Comparison of ENCODE assay signal across 22 cellular contexts in genomic region chr12:113201187-113202177, GRCh38. TPM values are rescaled to one million over a fixed set of nuclear protein-coding genes. Genes with fewer than 3 reads are reported as not detected.
DNase-seq lines count a peak whose midpoint lies in the region; ATAC-seq, FAIRE-seq and TF ChIP-seq lines count a peak whose summit lies in the region.
"Had no signal": no experiment of that assay in that cellular context is flagged by ENCODE, and none has a peak within 500 bp of the region (broad histone marks: within the 10 kb centered on the region; RNA-seq: fewer than 3 reads in every experiment).

No MANE protein-coding gene starts in this region.

- no TSS peak for BruUV-seq in HepG2 (replicated peaks; lab: Mats Ljungman, UMichigan)

- no peak overlapping the region for H3K27ac ChIP-seq in HepG2 (ENCODE audit: extremely low read length, insufficient read depth, low read length)
- H3K27ac ChIP-seq in right lobe of liver = no peak overlapping the region
- H3K27ac ChIP-seq in kidney (ENCODE audit: low read depth in 2 of 2, low read length in 2 of 2) = no peak overlapping the region
- H3K27ac ChIP-seq in aorta (ENCODE audit: low read depth in 1 of 2, low read length in 2 of 2) = no peak overlapping the region
- H3K27ac ChIP-seq in foreskin keratinocyte = no peak overlapping the region
- H3K27ac ChIP-seq: SJSA1 had no signal

- TF ChIP-seq RAD21 in HepG2 (CRISPR knock-in tag; IDR thresholded peaks at IDR 0.05) = no peak

- H3K27me3 ChIP-seq in HepG2 (ENCODE audit: control insufficient read depth in 1 of 2, insufficient read depth in 2 of 2, low read length in 2 of 2) = no peaks in the 10 kb centered on the region
- no peaks in the 10 kb centered on the region for H3K27me3 ChIP-seq in right lobe of liver
- H3K27me3 ChIP-seq in NT2/D1 (ENCODE audit: insufficient read depth, insufficient read length) = no peaks in the 10 kb centered on the region
- H3K27me3 ChIP-seq in aorta (ENCODE audit: control insufficient read depth in 1 of 2, insufficient read depth in 2 of 2, low read length in 1 of 2) = no peaks in the 10 kb centered on the region
- H3K27me3 ChIP-seq in foreskin keratinocyte = no peaks in the 10 kb centered on the region
- H3K27me3 ChIP-seq: SJSA1 had no signal

- H3K4me1 ChIP-seq in HepG2 (ENCODE audit: insufficient read depth, low read length) (peaks cover 23% of the 10 kb centered on the region), right lobe of liver (peaks cover 0 to 7% (median 0%) of the 10 kb centered on the region in 4 donors), NT2/D1 (ENCODE audit: insufficient read depth, insufficient read length) (peaks cover 5% of the 10 kb centered on the region), kidney (ENCODE audit: control insufficient read depth in 1 of 2, insufficient read depth in 1 of 2, low read depth in 1 of 2, low read length in 2 of 2) (peaks cover 0 to 9% of the 10 kb centered on the region in 2 donors), aorta (ENCODE audit: control insufficient read depth in 1 of 2, insufficient read depth in 2 of 2, low read length in 2 of 2) (no peaks in the 10 kb centered on the region), foreskin keratinocyte (no peaks in the 10 kb centered on the region)

- H3K4me3 ChIP-seq in HepG2 (replicated peaks in 1 of 3; ENCODE audit: insufficient read depth in 1 of 3, low read depth in 2 of 3, low read length in 3 of 3) (no peak overlapping the region), right lobe of liver (no peak overlapping the region), NT2/D1 (ENCODE audit: insufficient read length, low read depth) (no peak overlapping the region), kidney (ENCODE audit: low read length in 2 of 2) (no peak overlapping the region), aorta (ENCODE audit: low read length in 2 of 2) (no peak overlapping the region)
- H3K4me3 ChIP-seq: GM12878, SJSA1 had no signal

- H2AFZ ChIP-seq in HepG2 (ENCODE audit: low read length) = no peak overlapping the region

- intact Hi-C loops in HepG2 (cut with micrococcal nuclease; ENCODE audit: unreplicated experiment) = loop anchor here (5.0 kb wide), 1 partner anchor 156 kb away; the partner anchor contains the start of gene PLBD2
- intact Hi-C loops in right lobe of liver (cut with DNase I) = no loop called here
- intact Hi-C loops in kidney (cut with DNase I) = no loop called here
- intact Hi-C loops in aorta (cut with DNase I) = no loop called here

- no peak overlapping the region for H3K4me2 ChIP-seq in HepG2 (ENCODE audit: low read depth, low read length)

- 86% methylated on average over 10 of the region's 14 CpGs for WGBS in HepG2 (ENCODE audit: low lambda C conversion rate)
- WGBS in right lobe of liver (ENCODE audit: insufficient coverage, low coverage, low lambda C conversion rate, missing lambda C conversion rate) = 71% methylated on average over 5 of the region's 14 CpGs
- WGBS in aorta, 2 donors = 87 to 89% methylated on average over 14 of the region's 14 CpGs

- H3K36me3 ChIP-seq in HepG2 (replicated peaks in 1 of 2; ENCODE audit: control insufficient read depth in 1 of 2, insufficient read depth in 2 of 2, low read length in 2 of 2) = no peaks in the 10 kb centered on the region
- no peaks in the 10 kb centered on the region for H3K36me3 ChIP-seq in right lobe of liver
- H3K36me3 ChIP-seq in NT2/D1 (ENCODE audit: insufficient read depth, insufficient read length, low read length) = peaks cover 2% of the 10 kb centered on the region
- H3K36me3 ChIP-seq in kidney (ENCODE audit: control insufficient read depth in 1 of 2, insufficient read depth in 2 of 2, low read length in 2 of 2) = no peaks in the 10 kb centered on the region
- H3K36me3 ChIP-seq in aorta (ENCODE audit: control insufficient read depth in 1 of 2, insufficient read depth in 2 of 2, low read length in 1 of 2) = no peaks in the 10 kb centered on the region
- H3K36me3 ChIP-seq: SJSA1 had no signal

- TF ChIP-seq POLR2A in HepG2 (IDR thresholded peaks at IDR 0.05; ENCODE audit: insufficient read depth in 1 of 2, low read depth in 2 of 2, low read length in 2 of 2) (no peak), right lobe of liver (IDR thresholded peaks at IDR 0.05) (no peak)

- no peaks in the 10 kb centered on the region for H3K79me2 ChIP-seq in HepG2 (ENCODE audit: insufficient read depth, low read length)

- CTCF ChIA-PET in HepG2 (lab: Yijun Ruan, JAX; ENCODE audit: low intra/inter-chr PET ratio, low total read pairs) = no interaction called here

- ATAC-seq in HepG2 = no peak
- ATAC-seq in right lobe of liver = no peak
- no peak for ATAC-seq in aorta (ENCODE audit: low FRiP score)
- ATAC-seq in GM19395 (IDR thresholded peaks at IDR 0.05; ENCODE audit: unreplicated experiment) = no peak
- ATAC-seq in foreskin keratinocyte = no peak
- ATAC-seq: GM12878 had no signal

- no peak for FAIRE-seq in HepG2 (lab: Jason Lieb, UNC)
- FAIRE-seq in kidney (lab: Jason Lieb, UNC) = no peak
- FAIRE-seq: GM12878, GM19239 had no signal

- no peaks in the 10 kb centered on the region for H3K9me3 ChIP-seq in HepG2 (ENCODE audit: low read length)
- H3K9me3 ChIP-seq in right lobe of liver = no peaks in the 10 kb centered on the region
- peaks cover 5% of the 10 kb centered on the region for H3K9me3 ChIP-seq in NT2/D1 (ENCODE audit: insufficient read depth, low read length)
- H3K9me3 ChIP-seq in kidney (ENCODE audit: control insufficient read depth in 1 of 2, low read length in 2 of 2) = no peaks in the 10 kb centered on the region
- no peaks in the 10 kb centered on the region for H3K9me3 ChIP-seq in aorta (ENCODE audit: control insufficient read depth, low read length)
- H3K9me3 ChIP-seq: SJSA1 had no signal

- no peak for DNase-seq in HepG2 (ENCODE audit: low spot score)
- no peak for DNase-seq in right lobe of liver
- DNase-seq in NT2/D1 (ENCODE audit: low read depth, low spot score) = no peak
- peak; percentile 66 for DNase-seq in kidney
- peak; percentile 41 to 61 for DNase-seq in aorta
- DNase-seq in DMS114 treated with DMSO at 0.1 percent for 48 hours (lab: John Stamatoyannopoulos, UW; ENCODE audit: unreplicated experiment) = no peak
- DNase-seq in foreskin keratinocyte = no peak
- DNase-seq: ACHN, DMS53, Karpas-422, MM.1S, NCI-H1105, NCI-H1694 treated with DMSO at 0.1 percent for 48 hours, NCI-H2171, SW 1271 had no signal

- no peaks in the 10 kb centered on the region for H4K20me1 ChIP-seq in HepG2 (ENCODE audit: insufficient read depth, low read length)

- TF ChIP-seq EP300 in HepG2 (IDR thresholded peaks at IDR 0.05; ENCODE audit: low read depth in 2 of 2, low read length in 2 of 2) = no peak
- no peak for TF ChIP-seq EP300 in HepG2 (CRISPR knock-in tag; IDR thresholded peaks at IDR 0.05; ENCODE audit: borderline replicate concordance)

- in situ Hi-C loops in HepG2 (cut with HindIII; ENCODE audit: extremely low pct_ligation_motif_present, low pct_unique_long_range_greater_than_20kb) = no loop called here

- TF ChIP-seq CTCF in HepG2 (CRISPR knock-in tag; IDR thresholded peaks at IDR 0.05) (no peak), right lobe of liver (IDR thresholded peaks at IDR 0.05) (no peak), kidney (IDR thresholded peaks at IDR 0.05; ENCODE audit: borderline replicate concordance, extremely low read depth, insufficient read depth) (no peak), foreskin keratinocyte (conservative IDR thresholded peaks at IDR 0.05) (no peak)

- no peak overlapping the region for H3K9ac ChIP-seq in HepG2 (ENCODE audit: insufficient read depth, low read depth, low read length)
- H3K9ac ChIP-seq in NT2/D1 (ENCODE audit: insufficient read length, low read depth) = peak overlapping the region; percentile 17
- no peak overlapping the region for H3K9ac ChIP-seq in kidney (ENCODE audit: low read length in 2 of 2)

- POLR2A ChIA-PET in HepG2 (lab: Yijun Ruan, JAX) = interaction anchor here (4.1 kb wide), 1 partner anchor 20 kb away, joined by 16 read pairs; the partner anchor contains the start of gene TPCN1

RNA-seq across cellular contexts. Expression of gene RITA1, which starts 16.0 kb away (rescaled TPM):
- total RNA-seq in HepG2 (2016; rRNA removed; fragmentation: Illumina TruSeq; extraction: Trizol) = 28.1 and 28.9 TPM in 2 replicates
- 34.7 and 44.4 TPM in 2 replicates for total RNA-seq in HepG2 (2016; cell fraction: cytosol; rRNA removed; fragmentation: Illumina TruSeq; extraction: Trizol; ENCODE audit: low read depth)
- total RNA-seq in HepG2 (2016; cell fraction: insoluble cytoplasmic fraction; rRNA removed; fragmentation: Illumina TruSeq; extraction: Trizol) = 25.7 and 31.1 TPM in 2 replicates
- total RNA-seq in HepG2 (2016; cell fraction: membrane; rRNA removed; fragmentation: Illumina TruSeq; extraction: Trizol) = 58.4 and 67.9 TPM in 2 replicates
- total RNA-seq in HepG2 (2016; cell fraction: nucleus; rRNA removed; fragmentation: Illumina TruSeq; extraction: Trizol) = 16.2 and 17.8 TPM in 2 replicates
- 12.4 and 14.3 TPM in 2 replicates for polyA plus RNA-seq in HepG2 (2011; rRNA removed)
- 13.8 and 16.3 TPM in 2 replicates for polyA plus RNA-seq in HepG2 (2011; cell fraction: cytosol; rRNA removed)
- polyA plus RNA-seq in HepG2 (2011; cell fraction: nucleus; rRNA removed) = 8.9 and 10.1 TPM in 2 replicates
- polyA plus RNA-seq in HepG2 (2012) = 8.6 and 10.6 TPM in 2 replicates
- polyA plus RNA-seq in HepG2 (2016; cell fraction: cytosol; fragmentation: Illumina TruSeq; extraction: Trizol; ENCODE audit: low read depth) = 48.9 and 64.2 TPM in 2 replicates
- 35.7 and 37.7 TPM in 2 replicates for polyA plus RNA-seq in HepG2 (2016; cell fraction: insoluble cytoplasmic fraction; fragmentation: Illumina TruSeq; extraction: Trizol; ENCODE audit: low read depth)
- 64.3 and 73.8 TPM in 2 replicates for polyA plus RNA-seq in HepG2 (2016; cell fraction: membrane; fragmentation: Illumina TruSeq; extraction: Trizol; ENCODE audit: low read depth)
- 21.0 and 24.3 TPM in 2 replicates for polyA plus RNA-seq in HepG2 (2016; cell fraction: nucleus; fragmentation: Illumina TruSeq; extraction: Trizol; ENCODE audit: insufficient read depth, low read depth)
- 12.2 and 25.5 TPM in 2 replicates for polyA minus RNA-seq in HepG2 (2011; rRNA and poly(A)+ RNA removed; ENCODE audit: low replicate concordance)
- 6.2 and 7.6 TPM in 2 replicates for polyA minus RNA-seq in HepG2 (2011; cell fraction: cytosol; rRNA and poly(A)+ RNA removed)
- 11.1 and 14.5 TPM in 2 replicates for polyA minus RNA-seq in HepG2 (2011; cell fraction: nucleus; rRNA and poly(A)+ RNA removed)
- total RNA-seq in right lobe of liver = 10 to 100 TPM; 11.1 to 33.0 (median 22.3) TPM
- total RNA-seq in kidney = 14.6 TPM
- 31.6 TPM for polyA plus RNA-seq in kidney (ENCODE audit: insufficient read depth, low read depth, low replicate concordance)
- total RNA-seq in aorta = 10 to 100 TPM in 1 of 2 donors, 1 to 10 TPM in 1; 6.1 to 10.0 TPM
- 10 to 100 TPM; 10.8 to 11.5 TPM for polyA plus RNA-seq in aorta
- total RNA-seq in foreskin keratinocyte = 24.3 and 27.0 TPM in 2 replicates
- polyA plus RNA-seq in foreskin keratinocyte = 26.3 and 27.2 TPM in 2 replicates

RNA-seq across cellular contexts. Expression of gene DDX54, which starts 16.2 kb away (rescaled TPM):
- total RNA-seq in HepG2 (2016; rRNA removed; fragmentation: Illumina TruSeq; extraction: Trizol) = 45.1 and 59.7 TPM in 2 replicates
- total RNA-seq in HepG2 (2016; cell fraction: cytosol; rRNA removed; fragmentation: Illumina TruSeq; extraction: Trizol; ENCODE audit: low read depth) = 5.0 and 6.8 TPM in 2 replicates
- total RNA-seq in HepG2 (2016; cell fraction: insoluble cytoplasmic fraction; rRNA removed; fragmentation: Illumina TruSeq; extraction: Trizol) = 44.2 and 60.5 TPM in 2 replicates
- 15.7 and 17.4 TPM in 2 replicates for total RNA-seq in HepG2 (2016; cell fraction: membrane; rRNA removed; fragmentation: Illumina TruSeq; extraction: Trizol)
- 30.5 and 38.6 TPM in 2 replicates for total RNA-seq in HepG2 (2016; cell fraction: nucleus; rRNA removed; fragmentation: Illumina TruSeq; extraction: Trizol)
- 51.3 and 61.1 TPM in 2 replicates for polyA plus RNA-seq in HepG2 (2011; rRNA removed)
- polyA plus RNA-seq in HepG2 (2011; cell fraction: cytosol; rRNA removed) = 33.9 and 54.0 TPM in 2 replicates
- 56.0 and 66.1 TPM in 2 replicates for polyA plus RNA-seq in HepG2 (2011; cell fraction: nucleus; rRNA removed)
- 29.2 and 33.1 TPM in 2 replicates for polyA plus RNA-seq in HepG2 (2012)
- polyA plus RNA-seq in HepG2 (2016; cell fraction: cytosol; fragmentation: Illumina TruSeq; extraction: Trizol; ENCODE audit: low read depth) = 4.2 and 4.5 TPM in 2 replicates
- polyA plus RNA-seq in HepG2 (2016; cell fraction: insoluble cytoplasmic fraction; fragmentation: Illumina TruSeq; extraction: Trizol; ENCODE audit: low read depth) = 61.6 and 69.4 TPM in 2 replicates
- 8.9 and 13.8 TPM in 2 replicates for polyA plus RNA-seq in HepG2 (2016; cell fraction: membrane; fragmentation: Illumina TruSeq; extraction: Trizol; ENCODE audit: low read depth)
- 93.7 and 96.2 TPM in 2 replicates for polyA plus RNA-seq in HepG2 (2016; cell fraction: nucleus; fragmentation: Illumina TruSeq; extraction: Trizol; ENCODE audit: insufficient read depth, low read depth)
- polyA minus RNA-seq in HepG2 (2011; rRNA and poly(A)+ RNA removed; ENCODE audit: low replicate concordance) = 67.7 and 93.0 TPM in 2 replicates
- 23.5 and 27.4 TPM in 2 replicates for polyA minus RNA-seq in HepG2 (2011; cell fraction: cytosol; rRNA and poly(A)+ RNA removed)
- polyA minus RNA-seq in HepG2 (2011; cell fraction: nucleus; rRNA and poly(A)+ RNA removed) = 26.4 and 35.3 TPM in 2 replicates
- total RNA-seq in right lobe of liver = 10 to 100 TPM; 22.8 to 43.8 (median 31.1) TPM
- total RNA-seq in kidney = 62.0 TPM
- 55.4 TPM for polyA plus RNA-seq in kidney (ENCODE audit: insufficient read depth, low read depth, low replicate concordance)
- 10 to 100 TPM; 47.2 to 48.6 TPM for total RNA-seq in aorta
- 10 to 100 TPM; 12.6 to 70.8 TPM for polyA plus RNA-seq in aorta
- total RNA-seq in foreskin keratinocyte = 64.7 and 66.8 TPM in 2 replicates
- 95.1 and 95.8 TPM in 2 replicates for polyA plus RNA-seq in foreskin keratinocyte

RNA-seq across cellular contexts. Expression of gene TPCN1, which starts 19.8 kb away (rescaled TPM):
- total RNA-seq in HepG2 (2016; rRNA removed; fragmentation: Illumina TruSeq; extraction: Trizol) = 3.8 and 8.0 TPM in 2 replicates
- total RNA-seq in HepG2 (2016; cell fraction: cytosol; rRNA removed; fragmentation: Illumina TruSeq; extraction: Trizol; ENCODE audit: low read depth) = 4.4 and 4.6 TPM in 2 replicates
- 3.0 and 10.0 TPM in 2 replicates for total RNA-seq in HepG2 (2016; cell fraction: insoluble cytoplasmic fraction; rRNA removed; fragmentation: Illumina TruSeq; extraction: Trizol)
- 4.2 and 4.5 TPM in 2 replicates for total RNA-seq in HepG2 (2016; cell fraction: membrane; rRNA removed; fragmentation: Illumina TruSeq; extraction: Trizol)
- 12.3 and 15.7 TPM in 2 replicates for total RNA-seq in HepG2 (2016; cell fraction: nucleus; rRNA removed; fragmentation: Illumina TruSeq; extraction: Trizol)
- polyA plus RNA-seq in HepG2 (2011; rRNA removed) = 26.8 and 33.5 TPM in 2 replicates
- 10.3 and 10.4 TPM in 2 replicates for polyA plus RNA-seq in HepG2 (2011; cell fraction: cytosol; rRNA removed)
- 183 and 201 TPM in 2 replicates for polyA plus RNA-seq in HepG2 (2011; cell fraction: nucleus; rRNA removed)
- polyA plus RNA-seq in HepG2 (2012) = 18.0 and 21.8 TPM in 2 replicates
- polyA plus RNA-seq in HepG2 (2016; cell fraction: cytosol; fragmentation: Illumina TruSeq; extraction: Trizol; ENCODE audit: low read depth) = 0.84 and 1.4 TPM in 2 replicates
- 3.5 and 4.1 TPM in 2 replicates for polyA plus RNA-seq in HepG2 (2016; cell fraction: insoluble cytoplasmic fraction; fragmentation: Illumina TruSeq; extraction: Trizol; ENCODE audit: low read depth)
- polyA plus RNA-seq in HepG2 (2016; cell fraction: membrane; fragmentation: Illumina TruSeq; extraction: Trizol; ENCODE audit: low read depth) = 2.5 and 2.8 TPM in 2 replicates
- polyA plus RNA-seq in HepG2 (2016; cell fraction: nucleus; fragmentation: Illumina TruSeq; extraction: Trizol; ENCODE audit: insufficient read depth, low read depth) = 42.1 and 42.8 TPM in 2 replicates
- polyA minus RNA-seq in HepG2 (2011; rRNA and poly(A)+ RNA removed; ENCODE audit: low replicate concordance) = 40.0 and 48.9 TPM in 2 replicates
- 7.3 and 9.8 TPM in 2 replicates for polyA minus RNA-seq in HepG2 (2011; cell fraction: cytosol; rRNA and poly(A)+ RNA removed)
- polyA minus RNA-seq in HepG2 (2011; cell fraction: nucleus; rRNA and poly(A)+ RNA removed) = 45.8 and 47.1 TPM in 2 replicates
- 10 to 100 TPM; 18.0 to 34.6 (median 28.3) TPM for total RNA-seq in right lobe of liver
- total RNA-seq in kidney = 93.3 TPM
- polyA plus RNA-seq in kidney (ENCODE audit: insufficient read depth, low read depth, low replicate concordance) = 38.4 TPM
- total RNA-seq in aorta = 100 to 1,000 TPM in 1 of 2 donors, 10 to 100 TPM in 1; 65.9 to 128 TPM
- polyA plus RNA-seq in aorta = 100 to 1,000 TPM in 1 of 2 donors, 10 to 100 TPM in 1; 21.4 to 108 TPM
- 14.3 and 15.9 TPM in 2 replicates for total RNA-seq in foreskin keratinocyte
- 8.9 and 10.5 TPM in 2 replicates for polyA plus RNA-seq in foreskin keratinocyte

RNA-seq across cellular contexts. Expression of gene CFAP73, which starts 52.0 kb away (rescaled TPM):
- total RNA-seq in HepG2 (2016; rRNA removed; fragmentation: Illumina TruSeq; extraction: Trizol) (not detected in 2 replicates), right lobe of liver (under 1 TPM in 1 of 6 experiments, not detected in 5; 0.15 TPM), kidney (2.4 TPM), aorta (not detected), foreskin keratinocyte (not detected in 2 replicates)
- not detected in 2 replicates for total RNA-seq in HepG2 (2016; cell fraction: cytosol; rRNA removed; fragmentation: Illumina TruSeq; extraction: Trizol; ENCODE audit: low read depth)
- total RNA-seq in HepG2 (2016; cell fraction: insoluble cytoplasmic fraction; rRNA removed; fragmentation: Illumina TruSeq; extraction: Trizol) = not detected in 2 replicates
- not detected in 2 replicates for total RNA-seq in HepG2 (2016; cell fraction: membrane; rRNA removed; fragmentation: Illumina TruSeq; extraction: Trizol)
- not detected in 2 replicates for total RNA-seq in HepG2 (2016; cell fraction: nucleus; rRNA removed; fragmentation: Illumina TruSeq; extraction: Trizol)
- polyA plus RNA-seq in HepG2 (2011; rRNA removed) (not detected in 2 replicates), kidney (ENCODE audit: insufficient read depth, low read depth, low replicate concordance) (0.52 TPM), aorta (under 1 TPM in 1 of 2 donors, not detected in 1; 0.10 TPM), foreskin keratinocyte (not detected in 2 replicates)
- polyA plus RNA-seq in HepG2 (2011; cell fraction: cytosol; rRNA removed) = not detected in 2 replicates
- not detected in 2 replicates for polyA plus RNA-seq in HepG2 (2011; cell fraction: nucleus; rRNA removed)
- not detected in 2 replicates for polyA plus RNA-seq in HepG2 (2012)
- polyA plus RNA-seq in HepG2 (2016; cell fraction: cytosol; fragmentation: Illumina TruSeq; extraction: Trizol; ENCODE audit: low read depth) = not detected in 2 replicates
- not detected in 2 replicates for polyA plus RNA-seq in HepG2 (2016; cell fraction: insoluble cytoplasmic fraction; fragmentation: Illumina TruSeq; extraction: Trizol; ENCODE audit: low read depth)
- not detected in 2 replicates for polyA plus RNA-seq in HepG2 (2016; cell fraction: membrane; fragmentation: Illumina TruSeq; extraction: Trizol; ENCODE audit: low read depth)
- polyA plus RNA-seq in HepG2 (2016; cell fraction: nucleus; fragmentation: Illumina TruSeq; extraction: Trizol; ENCODE audit: insufficient read depth, low read depth) = not detected in 2 replicates
- polyA minus RNA-seq in HepG2 (2011; rRNA and poly(A)+ RNA removed; ENCODE audit: low replicate concordance) = not detected in 2 replicates
- polyA minus RNA-seq in HepG2 (2011; cell fraction: cytosol; rRNA and poly(A)+ RNA removed) = not detected in 2 replicates
- polyA minus RNA-seq in HepG2 (2011; cell fraction: nucleus; rRNA and poly(A)+ RNA removed) = not detected in 2 replicates
- total RNA-seq: HT1080, RPMI7951, SJSA1 had no signal
- polyA plus RNA-seq: BJ, GM12878 had no signal

Comparison
In these comparisons a context has a peak if more than half of its experiments do, and no peak if none do; other contexts are left out.
1. DNase-seq: peak in kidney (single experiment) and aorta (2 of 2); none in HepG2 (single experiment), right lobe of liver (0 of 3), NT2/D1 (single experiment), DMS114 treated with DMSO at 0.1 percent for 48 hours (single experiment) and foreskin keratinocyte (0 of 2).